Comparison of ENCODE assay signal across 20 cellular contexts in the genomic region with DNA sequence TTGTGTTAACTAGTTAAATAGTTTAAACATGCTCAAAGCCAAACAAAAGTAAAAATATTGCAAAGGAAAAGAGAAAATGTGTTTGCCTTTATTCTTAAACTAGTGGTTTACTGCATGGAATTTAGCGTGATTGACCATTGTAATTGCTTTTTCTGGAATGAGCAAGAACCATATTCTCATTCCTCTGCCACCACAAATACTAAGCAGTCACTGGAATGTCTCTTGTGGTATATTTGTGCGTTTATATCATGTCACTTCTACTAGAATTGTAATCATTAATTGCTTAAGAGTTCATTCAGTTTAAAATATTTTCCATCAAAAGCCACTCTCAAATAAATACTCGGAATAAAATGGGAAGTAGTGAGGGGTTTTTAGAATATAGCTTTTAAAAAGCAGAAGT.
DNase-seq lines count a peak whose midpoint lies in the region; ATAC-seq and TF ChIP-seq lines count a peak whose summit lies in the region.
"Had no signal": no experiment of that assay in that cellular context is flagged by ENCODE, and none has a peak within 500 bp of the region (broad histone marks: within the 10 kb centered on the region; RNA-seq: fewer than 3 reads in every experiment).

No MANE protein-coding gene starts in this region.

- H3K9me3 ChIP-seq in smooth muscle cell (replicated peaks; ENCODE audit: low read depth) (no peaks in the 10 kb centered on the region), upper lobe of left lung (no peaks in the 10 kb centered on the region)

- H3K36me3 ChIP-seq in smooth muscle cell (ENCODE audit: low read depth) (no peaks in the 10 kb centered on the region), upper lobe of left lung (no peaks in the 10 kb centered on the region)

- no peak overlapping the region for H3K4me3 Mint-ChIP-seq in T-helper 2 cell treated with Interferon-gamma antibody and Interleukin-4, amounts not matched to agents 5 μg/mL and 100 μg/mL, for 36 hours
- H3K4me3 Mint-ChIP-seq: brain; CD4-positive, alpha-beta memory T cell; immature natural killer cell; nephron had no signal

- peaks cover 27% of the 10 kb centered on the region for H3K4me1 ChIP-seq in smooth muscle cell (ENCODE audit: low read depth)
- H3K4me1 ChIP-seq in upper lobe of left lung: no peaks in the 10 kb centered on the region

- TF ChIP-seq POLR2A in upper lobe of left lung (IDR thresholded peaks at IDR 0.05): no peak

- H3K27me3 ChIP-seq in smooth muscle cell (ENCODE audit: low read depth) (no peaks in the 10 kb centered on the region), upper lobe of left lung (no peaks in the 10 kb centered on the region)

- H3K9ac ChIP-seq in smooth muscle cell (ENCODE audit: low read depth): no peak overlapping the region

- H3K36me3 Mint-ChIP-seq in T-helper 2 cell treated with Interferon-gamma antibody and Interleukin-4, amounts not matched to agents 5 μg/mL and 100 μg/mL, for 36 hours (ENCODE audit: low read depth): no peaks in the 10 kb centered on the region
- H3K36me3 Mint-ChIP-seq: brain; CD4-positive, alpha-beta memory T cell; immature natural killer cell had no signal

- ATAC-seq in upper lobe of left lung (ENCODE audit: low FRiP score in 2 of 2): no peak
- ATAC-seq: HCT116, SK-N-SH treated with all-trans-retinoic acid at 6 μM for 48 hours had no signal

- TF ChIP-seq EP300 in upper lobe of left lung (IDR thresholded peaks at IDR 0.05): no peak

- no peaks in the 10 kb centered on the region for H3F3A ChIP-seq in smooth muscle cell (ENCODE audit: low read depth)

- H2AFZ ChIP-seq in smooth muscle cell (ENCODE audit: low read depth): no peak overlapping the region

- H3K27ac Mint-ChIP-seq in T-helper 2 cell treated with Interferon-gamma antibody and Interleukin-4, amounts not matched to agents 5 μg/mL and 100 μg/mL, for 36 hours: no peak overlapping the region
- H3K27ac Mint-ChIP-seq: brain; CD4-positive, alpha-beta memory T cell; immature natural killer cell; nephron; progenitor cell of endocrine pancreas had no signal

- H3K79me2 ChIP-seq in smooth muscle cell (ENCODE audit: low read depth): no peaks in the 10 kb centered on the region

- H3K4me3 ChIP-seq in smooth muscle cell (no peak overlapping the region), upper lobe of left lung (no peak overlapping the region)

- H3K4me2 ChIP-seq in smooth muscle cell: peak overlapping the region; percentile 76

- H3K27me3 Mint-ChIP-seq in T-helper 2 cell treated with Interferon-gamma antibody and Interleukin-4, amounts not matched to agents 5 μg/mL and 100 μg/mL, for 36 hours (ENCODE audit: low read depth): peaks cover 3% of the 10 kb centered on the region
- H3K27me3 Mint-ChIP-seq: progenitor cell of endocrine pancreas had no signal

- peak overlapping the region; percentile 17 for H3K27ac ChIP-seq in smooth muscle cell (ENCODE audit: low read depth)
- no peak overlapping the region for H3K27ac ChIP-seq in upper lobe of left lung
- H3K27ac ChIP-seq: epithelial cell of prostate had no signal

- TF ChIP-seq CTCF in smooth muscle cell (IDR thresholded peaks at IDR 0.05; ENCODE audit: borderline replicate concordance, insufficient read depth, poor library complexity, severe bottlenecking): no peak
- TF ChIP-seq CTCF in upper lobe of left lung (IDR thresholded peaks at IDR 0.05): no peak

- H3K4me1 Mint-ChIP-seq in T-helper 2 cell treated with Interferon-gamma antibody and Interleukin-4, amounts not matched to agents 5 μg/mL and 100 μg/mL, for 36 hours (ENCODE audit: low read depth): no peaks in the 10 kb centered on the region
- H3K4me1 Mint-ChIP-seq: CD4-positive, alpha-beta memory T cell; immature natural killer cell had no signal

- H3K9me3 Mint-ChIP-seq in T-helper 2 cell treated with Interferon-gamma antibody and Interleukin-4, amounts not matched to agents 5 μg/mL and 100 μg/mL, for 36 hours: no peaks in the 10 kb centered on the region
- H3K9me3 Mint-ChIP-seq: brain, immature natural killer cell, nephron had no signal

- WGBS in smooth muscle cell (ENCODE audit: low lambda C conversion rate): 46% methylated on average over 3 of the region's 3 CpGs
- 47% methylated on average over 3 of the region's 3 CpGs for WGBS in upper lobe of left lung, 2 donors

- DNase-seq in ELR (ENCODE audit: low read depth): peak; percentile 20
- DNase-seq in M059J (ENCODE audit: low read depth): peak; percentile 77
- peak; percentile 17 for DNase-seq in fibroblast of gingiva (ENCODE audit: low read depth)
- no peak for DNase-seq in smooth muscle cell (lab: John Stamatoyannopoulos, UW; ENCODE audit: unreplicated experiment)
- DNase-seq in upper lobe of left lung: no peak
- no peak for DNase-seq in T-helper 2 cell treated with Interferon-gamma antibody and Interleukin-4, amounts not matched to agents 5 μg/mL and 100 μg/mL, for 36 hours (ENCODE audit: low spot score)
- no peak for DNase-seq in SKM-1 treated with dmso at 0.1 percent for 144 hours (lab: John Stamatoyannopoulos, UW; ENCODE audit: unreplicated experiment)
- DNase-seq: activated CD4-positive, alpha-beta T cell treated with anti-CD3 and anti-CD28 coated beads, Interleukin-2, amount 50 U/mL, for 1 hour; activated naive CD4-positive, alpha-beta T cell treated with Interleukin-2 at 50 U/mL for 16 hours; CD4-positive, alpha-beta memory T cell; cortex of kidney; immature natural killer cell; NCI-H2081 treated with DMSO at 0.1 percent for 48 hours; NCI-H526 had no signal

- no peaks in the 10 kb centered on the region for H4K20me1 ChIP-seq in smooth muscle cell (ENCODE audit: low read depth)

Comparison
In these comparisons a context has a peak if more than half of its experiments do, and no peak if none do; other contexts are left out.
1. DNase-seq: peak in ELR (single experiment), M059J (single experiment) and fibroblast of gingiva (single experiment); none in smooth muscle cell (single experiment), upper lobe of left lung (0 of 2), T-helper 2 cell treated with Interferon-gamma antibody and Interleukin-4, amounts not matched to agents 5 μg/mL and 100 μg/mL, for 36 hours (single experiment) and SKM-1 treated with dmso at 0.1 percent for 144 hours (single experiment).